8 cellular contexts compared by ENCODE assay signal in genomic region chr2:203237501-203238238, GRCh38. TPM values are rescaled to one million over a fixed set of nuclear protein-coding genes. Genes with fewer than 3 reads are reported as not detected.
DNase-seq lines count a peak whose midpoint lies in the region; ATAC-seq, FAIRE-seq and TF ChIP-seq lines count a peak whose summit lies in the region.

No MANE protein-coding gene starts in this region.

- H3K9me3 Mint-ChIP-seq in natural killer cell treated with Interleukin-12 subunit alpha and Interleukin-12 subunit beta and Interleukin-15 and Interleukin-18, amount 100 ng/mL, for 72 hours, result no peaks in the 10 kb centered on the region

- FAIRE-seq in GM12878 (lab: Jason Lieb, UNC), result no peak

- POLR2A ChIA-PET in GM12878 (lab: Charles Lee), result interaction anchor here (0.5 to 3.0 kb wide), 5 partner anchors 33 to 326 kb away, joined by 3 to 11 read pairs (median 4); partner anchors contain the start of genes CARF and WDR12

- no peak for TF ChIP-seq RAD21 in GM12878 (IDR thresholded peaks at IDR 0.05; ENCODE audit: insufficient read depth, low read depth, low read length)

- H3K27me3 ChIP-seq in BLaER1 treated with 17β-estradiol and CSF1 and Interleukin-3, amounts not matched to agents 10 nM and 100 nM, result no peaks in the 10 kb centered on the region
- no peaks in the 10 kb centered on the region for H3K27me3 ChIP-seq in GM12878 (replicated peaks in 1 of 2; ENCODE audit: control insufficient read depth in 2 of 2, insufficient read depth in 2 of 2, low read length in 1 of 2)

- no peak for TF ChIP-seq EP300 in GM12878 (IDR thresholded peaks at IDR 0.05; ENCODE audit: borderline replicate concordance in 1 of 2, control insufficient read depth in 1 of 2, low read depth in 2 of 2, low read length in 2 of 2)

- BruUV-seq in GM12878 (replicated peaks; lab: Mats Ljungman, UMichigan), result TSS peak; percentile 78

- H3K36me3 ChIP-seq in BLaER1 treated with 17β-estradiol and CSF1 and Interleukin-3, amounts not matched to agents 10 nM and 100 nM, result peaks cover 5 to 16% (median 12%) of the 10 kb centered on the region in 11 experiments; a peak in 20 of 22 replicates
- no peaks in the 10 kb centered on the region for H3K36me3 ChIP-seq in GM12878 (ENCODE audit: control insufficient read depth in 2 of 2, insufficient read depth in 2 of 2, low read length in 1 of 2)

- SMC1A ChIA-PET in GM12878 (lab: Charles Lee; ENCODE audit: uncharacterized antibody, unreplicated experiment), result interaction anchor here (0.9 to 3.7 kb wide), 7 partner anchors 10 to 333 kb away, joined by 3 to 16 read pairs (median 3); no protein-coding TSS in a partner anchor

- intact Hi-C loops in GM12878 (cut with micrococcal nuclease; ENCODE audit: unreplicated experiment), result loop anchor here (2.0 kb wide), 3 partner anchors 91 to 327 kb away; partner anchors contain the start of genes ABI2, NBEAL1 and WDR12

- H3K79me2 ChIP-seq in GM12878 (ENCODE audit: control insufficient read depth, insufficient read depth, low read length), result peaks cover 18% of the 10 kb centered on the region

- RAD21 ChIA-PET in GM12878 (lab: Charles Lee; ENCODE audit: unreplicated experiment), result interaction anchor here (0.6 to 1.1 kb wide), 3 partner anchors 33 to 367 kb away, joined by 3 read pairs; no protein-coding TSS in a partner anchor

- TF ChIP-seq CTCF in LNCaP clone FGC (IDR thresholded peaks at IDR 0.05; ENCODE audit: control insufficient read depth, extremely low read depth, insufficient read depth), result no peak
- TF ChIP-seq CTCF in GM12878 (IDR thresholded peaks at IDR 0.05 in 2 of 3, conservative IDR thresholded peaks at IDR 0.05 in 1 of 3; ENCODE audit: control insufficient read depth in 2 of 3, extremely low read depth in 1 of 3, insufficient read depth in 1 of 3, low read depth in 3 of 3, low read length in 3 of 3), result no peak

- peak overlapping the region; percentile 74 to 95 (median 79); a peak in 16 of 20 replicates for H3K4me3 ChIP-seq in BLaER1 treated with 17β-estradiol and CSF1 and Interleukin-3, amounts not matched to agents 10 nM and 100 nM
- peak overlapping the region; percentile 91 for H3K4me3 ChIP-seq in LNCaP clone FGC (ENCODE audit: low read depth, low read length)
- peak overlapping the region; percentile 95; the same call in 1 of the 2 replicates for H3K4me3 ChIP-seq in GM12878

- peak overlapping the region; percentile 63 to 92 (median 79) for H3K4me2 ChIP-seq in BLaER1 treated with 17β-estradiol and CSF1 and Interleukin-3, amounts not matched to agents 10 nM and 100 nM
- H3K4me2 ChIP-seq in GM12878 (ENCODE audit: control insufficient read depth, insufficient read depth), result peak overlapping the region; percentile 78

- H4K20me1 ChIP-seq in BLaER1 treated with 17β-estradiol and CSF1 and Interleukin-3, amounts not matched to agents 10 nM and 100 nM, result peaks cover 0 to 27% (median 7%) of the 10 kb centered on the region in 11 experiments; a peak in 12 of 22 replicates
- no peaks in the 10 kb centered on the region for H4K20me1 ChIP-seq in GM12878 (ENCODE audit: control insufficient read depth, insufficient read depth)

- H3K9me3 ChIP-seq in BLaER1 treated with 17β-estradiol and CSF1 and Interleukin-3, amounts not matched to agents 10 nM and 100 nM (replicated peaks in 1 of 11), result no peaks in the 10 kb centered on the region
- H3K9me3 ChIP-seq in GM12878 (replicated peaks; ENCODE audit: control insufficient read depth, insufficient read depth, low read length), result no peaks in the 10 kb centered on the region

- peaks cover 16 to 20% of the 10 kb centered on the region in 2 donors for H3K4me1 Mint-ChIP-seq in natural killer cell treated with Interleukin-12 subunit alpha and Interleukin-12 subunit beta and Interleukin-15 and Interleukin-18, amount 100 ng/mL, for 72 hours (ENCODE audit: low read depth in 2 of 2)

- no peaks in the 10 kb centered on the region for H3K27me3 Mint-ChIP-seq in natural killer cell treated with Interleukin-12 subunit alpha and Interleukin-12 subunit beta and Interleukin-15 and Interleukin-18, amount 100 ng/mL, for 72 hours

- peaks cover 13% of the 10 kb centered on the region for H3K36me3 Mint-ChIP-seq in natural killer cell treated with Interleukin-12 subunit alpha and Interleukin-12 subunit beta and Interleukin-15 and Interleukin-18, amount 100 ng/mL, for 72 hours

- H2AFZ ChIP-seq in GM12878 (ENCODE audit: control insufficient read depth, low read depth, low read length), result peak overlapping the region; percentile 20; the same call in 1 of the 2 replicates

- CTCF ChIA-PET in GM12878 (lab: Yijun Ruan, JAX), result interaction anchor here (1.2 to 5.7 kb wide), 3 partner anchors 13 to 220 kb away, joined by 3 to 31 read pairs (median 7); no protein-coding TSS in a partner anchor

- H3K27ac Mint-ChIP-seq in natural killer cell treated with Interleukin-12 subunit alpha and Interleukin-12 subunit beta and Interleukin-15 and Interleukin-18, amount 100 ng/mL, for 72 hours, result peak overlapping the region in 1 of 2 donors; percentile 90

- no peak for TF ChIP-seq POLR2A in GM12878 (IDR thresholded peaks at IDR 0.05; ENCODE audit: low read depth, low read length)

- peak overlapping the region; percentile 93 for H3K4me3 Mint-ChIP-seq in natural killer cell treated with Interleukin-12 subunit alpha and Interleukin-12 subunit beta and Interleukin-15 and Interleukin-18, amount 100 ng/mL, for 72 hours

- ATAC-seq in GM12878 (no peak), GM19452 (IDR thresholded peaks at IDR 0.05; ENCODE audit: unreplicated experiment) (no peak), HG02642 (IDR thresholded peaks at IDR 0.05; ENCODE audit: poor library complexity, unreplicated experiment) (no peak)
- no peak for ATAC-seq in natural killer cell treated with Interleukin-12 subunit alpha and Interleukin-12 subunit beta and Interleukin-15 and Interleukin-18, amount 100 ng/mL, for 72 hours

- H3K27ac ChIP-seq in BLaER1 treated with 17β-estradiol and CSF1 and Interleukin-3, amounts not matched to agents 10 nM and 100 nM, result peak overlapping the region in 5 of 11 experiments; percentile 89 to 96 (median 93); a peak in 8 of 22 replicates
- no peak overlapping the region for H3K27ac ChIP-seq in GM12878 (ENCODE audit: control insufficient read depth, insufficient read depth)

- peaks cover 13 to 30% (median 23%) of the 10 kb centered on the region in 10 experiments for H3K4me1 ChIP-seq in BLaER1 treated with 17β-estradiol and CSF1 and Interleukin-3, amounts not matched to agents 10 nM and 100 nM
- peaks cover 3% of the 10 kb centered on the region; the same call in 1 of the 2 replicates for H3K4me1 ChIP-seq in GM12878 (ENCODE audit: control insufficient read depth, insufficient read depth, low read length)

- in situ Hi-C loops in GM12878 (cut with MboI), result loop anchor here (25.0 kb wide), 1 partner anchor 575 kb away; no protein-coding TSS in a partner anchor

- DNase-seq in LNCaP clone FGC (ENCODE audit: low read depth) (no peak), GM12878 (ENCODE audit: low read depth, low spot score) (no peak), NCI-H226 (no peak), NCI-H510A (lab: John Stamatoyannopoulos, UW) (no peak)
- no peak for DNase-seq in natural killer cell treated with Interleukin-12 subunit alpha and Interleukin-12 subunit beta and Interleukin-15 and Interleukin-18, amount 100 ng/mL, for 72 hours (ENCODE audit: low spot score)

- peak overlapping the region in 8 of 11 experiments; percentile 83 to 94 (median 91); a peak in 13 of 22 replicates for H3K9ac ChIP-seq in BLaER1 treated with 17β-estradiol and CSF1 and Interleukin-3, amounts not matched to agents 10 nM and 100 nM
- no peak overlapping the region; the same call in 1 of the 2 replicates for H3K9ac ChIP-seq in GM12878 (ENCODE audit: control insufficient read depth, insufficient read depth, low read length)

- WGBS in GM12878 (ENCODE audit: insufficient coverage, insufficient replicate concordance, low lambda C conversion rate, missing lambda C conversion rate), result 94% methylated on average over 15 of the region's 15 CpGs

TF ChIP-seq in GM12878, 131 proteins besides CTCF, POLR2A, EP300 and RAD21:
- TF ChIP-seq ZNF217 (IDR thresholded peaks at IDR 0.05), result no peak
- TF ChIP-seq, protein P1, sequence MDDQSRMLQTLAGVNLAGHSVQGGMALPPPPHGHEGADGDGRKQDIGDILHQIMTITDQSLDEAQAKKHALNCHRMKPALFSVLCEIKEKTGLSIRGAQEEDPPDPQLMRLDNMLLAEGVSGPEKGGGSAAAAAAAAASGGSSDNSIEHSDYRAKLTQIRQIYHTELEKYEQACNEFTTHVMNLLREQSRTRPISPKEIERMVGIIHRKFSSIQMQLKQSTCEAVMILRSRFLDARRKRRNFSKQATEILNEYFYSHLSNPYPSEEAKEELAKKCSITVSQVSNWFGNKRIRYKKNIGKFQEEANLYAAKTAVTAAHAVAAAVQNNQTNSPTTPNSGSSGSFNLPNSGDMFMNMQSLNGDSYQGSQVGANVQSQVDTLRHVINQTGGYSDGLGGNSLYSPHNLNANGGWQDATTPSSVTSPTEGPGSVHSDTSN (IDR thresholded peaks at IDR 0.05; ENCODE audit: insufficient replicate concordance, low read depth, low read length), result no peak
- no peak for TF ChIP-seq NBN (IDR thresholded peaks at IDR 0.05)
- no peak for TF ChIP-seq NFYA (IDR thresholded peaks at IDR 0.05; ENCODE audit: borderline replicate concordance, low read depth, low read length)
- no peak for TF ChIP-seq RELA (IDR thresholded peaks at IDR 0.05; ENCODE audit: borderline replicate concordance, partially characterized antibody)
- TF ChIP-seq PAX8 (IDR thresholded peaks at IDR 0.05), result no peak
- TF ChIP-seq IRF4 (IDR thresholded peaks at IDR 0.05; ENCODE audit: low read depth, low read length), result no peak

RNA-seq across cellular contexts. Expression of gene CYP20A1, which starts 1.1 kb away (rescaled TPM):
- 20.7 and 23.0 TPM in 2 replicates for total RNA-seq in GM12878 (2013; cell fraction: nucleolus; rRNA removed)
- total RNA-seq in GM12878 (2014; rRNA removed) (12.8 and 13.8 TPM in 2 replicates), GM12878 (2014; rRNA removed; fragmentation: Illumina TruSeq; extraction: Trizol) (13.0 TPM in 2 replicates), GM12878 (2021) (10.2 and 11.4 TPM in 2 replicates)
- 3.5 TPM for polyA plus RNA-seq in GM12878 (2011; ENCODE audit: low read depth)
- polyA plus RNA-seq in GM12878 (2011; rRNA removed) (8.4 and 12.2 TPM in 2 replicates), GM12878 (2014; fragmentation: Illumina TruSeq; extraction: Trizol) (7.8 and 8.5 TPM in 2 replicates), GM12878 (2014; fragmentation: Nextera tagmentation; extraction: Ambion mirVana) (10 to 100 TPM; 15.1 to 19.1 TPM), GM12878 (2014; rRNA removed) (7.5 and 8.3 TPM in 2 replicates), GM12878 (2016; fragmentation: Nextera tagmentation; extraction: Ambion mirVana) (10 to 100 TPM; 18.9 to 19.0 TPM)
- polyA plus RNA-seq in GM12878 (2011; cell fraction: cytosol; rRNA removed), result 5.8 and 6.3 TPM in 2 replicates
- polyA plus RNA-seq in GM12878 (2011; cell fraction: nucleus; rRNA removed), result 4.4 and 6.3 TPM in 2 replicates
- 4.8 TPM in 2 replicates for polyA plus RNA-seq in GM12878 (2012)
- polyA minus RNA-seq in GM12878 (2011; rRNA and poly(A)+ RNA removed), result 12.7 and 14.8 TPM in 2 replicates
- 5.4 and 7.4 TPM in 2 replicates for polyA minus RNA-seq in GM12878 (2011; cell fraction: cytosol; rRNA and poly(A)+ RNA removed)
- polyA minus RNA-seq in GM12878 (2011; cell fraction: nucleus; rRNA and poly(A)+ RNA removed), result 4.6 and 8.0 TPM in 2 replicates
- 10 to 100 TPM; 21.6 to 25.9 TPM for total RNA-seq in natural killer cell treated with Interleukin-12 subunit alpha and Interleukin-12 subunit beta and Interleukin-15 and Interleukin-18, amount 100 ng/mL, for 72 hours
